2 cellular contexts compared by ENCODE assay signal in genomic region chr2:157250836-157251235, GRCh38.
TF ChIP-seq lines count a peak whose summit lies in the region.

No MANE protein-coding gene starts in this region.

TF ChIP-seq in K562, 482 proteins besides CTCF, POLR2A, EP300 and RAD21:
- TF ChIP-seq ZHX1 (conservative IDR thresholded peaks at IDR 0.05; ENCODE audit: low read length) (no peak), CHD1 (IDR thresholded peaks at IDR 0.05; ENCODE audit: low read length) (no peak), ZNF324 (CRISPR knock-in tag; IDR thresholded peaks at IDR 0.05) (no peak), MEF2D (tag; conservative IDR thresholded peaks at IDR 0.05; ENCODE audit: low read depth) (no peak), ZNF445 (CRISPR knock-in tag; IDR thresholded peaks at IDR 0.05; ENCODE audit: low read depth) (no peak), TAL1 (IDR thresholded peaks at IDR 0.05) (no peak), TSC22D4 (tag; IDR thresholded peaks at IDR 0.05) (no peak)

TF ChIP-seq in SK-N-SH treated with all-trans-retinoic acid at 6 μM for 48 hours, 23 proteins besides CTCF, POLR2A, EP300 and RAD21:
- TF ChIP-seq ZNF8 (CRISPR knock-in tag; IDR thresholded peaks at IDR 0.05) (no peak), ISL1 (CRISPR knock-in tag; IDR thresholded peaks at IDR 0.05) (no peak), CSRNP3 (CRISPR knock-in tag; IDR thresholded peaks at IDR 0.05) (no peak), TOX (CRISPR knock-in tag; IDR thresholded peaks at IDR 0.05; ENCODE audit: borderline replicate concordance) (no peak), ZNF565 (CRISPR knock-in tag; conservative IDR thresholded peaks at IDR 0.05; ENCODE audit: low read depth) (no peak), ZNF70 (CRISPR knock-in tag; IDR thresholded peaks at IDR 0.05) (no peak), ARNTL (CRISPR knock-in tag; IDR thresholded peaks at IDR 0.05; ENCODE audit: borderline replicate concordance, low read depth) (no peak), GLIS3 (CRISPR knock-in tag; IDR thresholded peaks at IDR 0.05) (no peak), RARB (CRISPR knock-in tag; IDR thresholded peaks at IDR 0.05) (no peak), BACH2 (CRISPR knock-in tag; IDR thresholded peaks at IDR 0.05; ENCODE audit: borderline replicate concordance) (no peak), PATZ1 (CRISPR knock-in tag; IDR thresholded peaks at IDR 0.05; ENCODE audit: borderline replicate concordance) (no peak), ESRRG (CRISPR knock-in tag; IDR thresholded peaks at IDR 0.05) (no peak), OSR1 (CRISPR knock-in tag; IDR thresholded peaks at IDR 0.05) (no peak), SNAI2 (CRISPR knock-in tag; IDR thresholded peaks at IDR 0.05) (no peak), TSHZ2 (CRISPR knock-in tag; IDR thresholded peaks at IDR 0.05) (no peak), ZFP30 (CRISPR knock-in tag; IDR thresholded peaks at IDR 0.05) (no peak), POU6F1 (CRISPR knock-in tag; IDR thresholded peaks at IDR 0.05; ENCODE audit: borderline replicate concordance, low read depth) (no peak), PPARA (CRISPR knock-in tag; IDR thresholded peaks at IDR 0.05; ENCODE audit: borderline replicate concordance) (no peak), ZC3H10 (CRISPR knock-in tag; IDR thresholded peaks at IDR 0.05) (no peak), CREB5 (CRISPR knock-in tag; IDR thresholded peaks at IDR 0.05; ENCODE audit: low read depth) (no peak)
